Comparison of ENCODE assay signal across 8 cellular contexts in genomic region chr11:118565062-118565461, GRCh38. TPM values are rescaled to one million over a fixed set of nuclear protein-coding genes. Genes with fewer than 3 reads are reported as not detected.
A peak's percentile ranks its signal among the peaks of the same experiment; 100 is the strongest.
DNase-seq lines count a peak whose midpoint lies in the region; ATAC-seq and TF ChIP-seq lines count a peak whose summit lies in the region.

No MANE protein-coding gene starts in this region.

- H3K4me3 Mint-ChIP-seq in GM23338: peak overlapping the region; percentile 59
- peak overlapping the region; percentile 88 for H3K4me3 Mint-ChIP-seq in activated CD8-positive, alpha-beta T cell treated with anti-CD3 and anti-CD28 coated beads for 36 hours

- intact Hi-C loops in activated CD8-positive, alpha-beta T cell treated with anti-CD3 and anti-CD28 coated beads for 36 hours (cut with micrococcal nuclease): loop anchor here (5.0 to 10.0 kb wide), 2 partner anchors 38 to 120 kb away; partner anchors contain the start of gene TTC36
- intact Hi-C loops in left cardiac atrium (cut with DNase I): loop anchor here in 1 of 2 donors (10.0 kb wide), 1 partner anchor 370 kb away; no protein-coding TSS in a partner anchor

- H3F3A ChIP-seq in GM23338 (replicated peaks; ENCODE audit: low read depth) (peaks cover 8% of the 10 kb centered on the region; the same call in 1 of the 2 replicates), smooth muscle cell (ENCODE audit: low read depth) (no peaks in the 10 kb centered on the region)

- H3K27ac ChIP-seq in GM23338 (ENCODE audit: low read depth) (no peak overlapping the region), smooth muscle cell (ENCODE audit: low read depth) (no peak overlapping the region)

- no peaks in the 10 kb centered on the region for H3K36me3 ChIP-seq in GM23338 (ENCODE audit: insufficient read depth)
- no peaks in the 10 kb centered on the region for H3K36me3 ChIP-seq in smooth muscle cell (ENCODE audit: low read depth)

- H3K4me3 ChIP-seq in GM23338 (no peak overlapping the region), smooth muscle cell (no peak overlapping the region)

- 88% methylated on average over 5 of the region's 5 CpGs for WGBS in smooth muscle cell (ENCODE audit: low lambda C conversion rate)

- CTCF ChIA-PET in activated CD8-positive, alpha-beta T cell treated with anti-CD3 and anti-CD28 coated beads for 36 hours (lab: Charles Lee): no interaction called here

- H3K27me3 ChIP-seq in GM23338 (ENCODE audit: insufficient read depth) (no peaks in the 10 kb centered on the region), smooth muscle cell (ENCODE audit: low read depth) (no peaks in the 10 kb centered on the region)

- H3K4me1 Mint-ChIP-seq in GM23338: no peaks in the 10 kb centered on the region; the same call in 2 of the 3 replicates
- peaks cover 21% of the 10 kb centered on the region for H3K4me1 Mint-ChIP-seq in activated CD8-positive, alpha-beta T cell treated with anti-CD3 and anti-CD28 coated beads for 36 hours (ENCODE audit: low read depth)

- H3K9ac ChIP-seq in smooth muscle cell (ENCODE audit: low read depth): peak overlapping the region; percentile 95

- H3K27me3 Mint-ChIP-seq in GM23338 (ENCODE audit: insufficient read depth, low read depth, poor library complexity): peaks cover 3% of the 10 kb centered on the region
- no peaks in the 10 kb centered on the region for H3K27me3 Mint-ChIP-seq in activated CD8-positive, alpha-beta T cell treated with anti-CD3 and anti-CD28 coated beads for 36 hours

- no peaks in the 10 kb centered on the region for H3K9me2 ChIP-seq in GM23338 (ENCODE audit: insufficient read depth)

- H3K4me1 ChIP-seq in GM23338 (ENCODE audit: insufficient read depth) (no peaks in the 10 kb centered on the region), smooth muscle cell (ENCODE audit: low read depth) (no peaks in the 10 kb centered on the region)

- POLR2A ChIA-PET in activated CD8-positive, alpha-beta T cell treated with anti-CD3 and anti-CD28 coated beads for 36 hours (lab: Charles Lee): no interaction called here

- H3K9me3 ChIP-seq in smooth muscle cell (replicated peaks; ENCODE audit: low read depth): no peaks in the 10 kb centered on the region

- H3K79me2 ChIP-seq in GM23338 (replicated peaks; ENCODE audit: insufficient read depth): no peaks in the 10 kb centered on the region
- H3K79me2 ChIP-seq in smooth muscle cell (ENCODE audit: low read depth): no peaks in the 10 kb centered on the region

- H2AFZ ChIP-seq in GM23338 (no peak overlapping the region), smooth muscle cell (ENCODE audit: low read depth) (no peak overlapping the region)

- H3K27ac Mint-ChIP-seq in GM23338: no peak overlapping the region
- peak overlapping the region; percentile 43 for H3K27ac Mint-ChIP-seq in activated CD8-positive, alpha-beta T cell treated with anti-CD3 and anti-CD28 coated beads for 36 hours

- 0 out of 3 replicates have a peak, but pooled peaks cover 2% of the 10 kb centered on the region for H3K36me3 Mint-ChIP-seq in GM23338 (ENCODE audit: low read depth)
- no peaks in the 10 kb centered on the region for H3K36me3 Mint-ChIP-seq in activated CD8-positive, alpha-beta T cell treated with anti-CD3 and anti-CD28 coated beads for 36 hours (ENCODE audit: low read depth)

- no peak overlapping the region for H3K4me2 ChIP-seq in GM23338
- H3K4me2 ChIP-seq in smooth muscle cell: peak overlapping the region; percentile 94

- DNase-seq in GM23338 (ENCODE audit: low spot score) (peak; percentile 6), left cardiac atrium (peak; percentile 54), smooth muscle cell (lab: John Stamatoyannopoulos, UW; ENCODE audit: unreplicated experiment) (no peak), NCI-H2107 treated with DMSO at 0.1 percent for 48 hours (lab: John Stamatoyannopoulos, UW; ENCODE audit: unreplicated experiment) (no peak), glomerular visceral epithelial cell (ENCODE audit: extremely low spot score) (no peak), GF-D8 (lab: John Stamatoyannopoulos, UW) (no peak)
- no peak for DNase-seq in activated CD8-positive, alpha-beta T cell treated with anti-CD3 and anti-CD28 coated beads for 36 hours
- DNase-seq in stimulated activated naive CD4-positive, alpha-beta T cell (lab: John Stamatoyannopoulos, UW): no peak

- no peaks in the 10 kb centered on the region for H3K9me3 Mint-ChIP-seq in GM23338
- H3K9me3 Mint-ChIP-seq in activated CD8-positive, alpha-beta T cell treated with anti-CD3 and anti-CD28 coated beads for 36 hours: no peaks in the 10 kb centered on the region

- no peaks in the 10 kb centered on the region for H4K20me1 ChIP-seq in GM23338 (replicated peaks; ENCODE audit: insufficient read depth)
- no peaks in the 10 kb centered on the region for H4K20me1 ChIP-seq in smooth muscle cell (ENCODE audit: low read depth)

- no peak for TF ChIP-seq CTCF in GM23338 (conservative IDR thresholded peaks at IDR 0.05; ENCODE audit: low read depth in 2 of 2)
- no peak for TF ChIP-seq CTCF in activated CD8-positive, alpha-beta T cell treated with anti-CD3 and anti-CD28 coated beads for 36 hours (IDR thresholded peaks at IDR 0.05)
- TF ChIP-seq CTCF in smooth muscle cell (IDR thresholded peaks at IDR 0.05; ENCODE audit: borderline replicate concordance, insufficient read depth, poor library complexity, severe bottlenecking): no peak

- ATAC-seq in GM23338 (no peak), left cardiac atrium (peak; percentile 53 to 57)
- ATAC-seq in activated CD8-positive, alpha-beta T cell treated with anti-CD3 and anti-CD28 coated beads for 36 hours: no peak

TF ChIP-seq in GM23338, 12 proteins besides CTCF, POLR2A, EP300 and RAD21:
- TF ChIP-seq JUNB (IDR thresholded peaks at IDR 0.05; ENCODE audit: unreplicated experiment) (no peak), POLR2AphosphoS5 (IDR thresholded peaks at IDR 0.05; ENCODE audit: low read depth) (no peak)

RNA-seq across cellular contexts. Expression of gene IFT46, which starts 0.7 kb away (rescaled TPM):
- 11.1 and 12.8 TPM in 2 replicates for total RNA-seq in GM23338 (2014; rRNA removed; shearing (Covaris generic))
- polyA plus RNA-seq in GM23338 (2016; fragmentation: Nextera tagmentation; extraction: Ambion mirVana) (4.3 and 4.6 TPM in 2 replicates), smooth muscle cell (11.9 and 12.8 TPM in 2 replicates)
- 10 to 100 TPM; 14.9 to 16.0 TPM for total RNA-seq in activated CD8-positive, alpha-beta T cell treated with anti-CD3 and anti-CD28 coated beads for 36 hours
- total RNA-seq in left cardiac atrium (10 to 100 TPM; 13.4 to 18.8 TPM), smooth muscle cell (31.6 and 52.3 TPM in 2 replicates)

RNA-seq across cellular contexts. Expression of gene ARCN1, which starts 7.1 kb away (rescaled TPM):
- total RNA-seq in GM23338 (2014; rRNA removed; shearing (Covaris generic)): 106 and 109 TPM in 2 replicates
- 79.9 and 83.3 TPM in 2 replicates for polyA plus RNA-seq in GM23338 (2016; fragmentation: Nextera tagmentation; extraction: Ambion mirVana)
- 100 to 1,000 TPM; 134 to 135 TPM for total RNA-seq in activated CD8-positive, alpha-beta T cell treated with anti-CD3 and anti-CD28 coated beads for 36 hours
- 100 to 1,000 TPM in 1 of 2 donors, 10 to 100 TPM in 1; 98.2 to 129 TPM for total RNA-seq in left cardiac atrium
- 314 and 331 TPM in 2 replicates for total RNA-seq in smooth muscle cell
- polyA plus RNA-seq in smooth muscle cell: 228 and 285 TPM in 2 replicates

RNA-seq across cellular contexts. Expression of gene TMEM25, which starts 34.1 kb away (rescaled TPM):
- total RNA-seq in GM23338 (2014; rRNA removed; shearing (Covaris generic)): 17.7 and 25.4 TPM in 2 replicates
- polyA plus RNA-seq in GM23338 (2016; fragmentation: Nextera tagmentation; extraction: Ambion mirVana) (11.4 and 11.7 TPM in 2 replicates), smooth muscle cell (23.9 and 27.5 TPM in 2 replicates)
- total RNA-seq in activated CD8-positive, alpha-beta T cell treated with anti-CD3 and anti-CD28 coated beads for 36 hours: 10 to 100 TPM in 1 of 2 experiments, 1 to 10 TPM in 1; 9.8 to 15.0 TPM
- total RNA-seq in left cardiac atrium (10 to 100 TPM in 1 of 2 donors, 1 to 10 TPM in 1; 8.8 to 10.1 TPM), smooth muscle cell (21.1 and 48.1 TPM in 2 replicates)

RNA-seq across cellular contexts. Expression of gene TTC36, which starts 37.8 kb away (rescaled TPM):
- total RNA-seq in GM23338 (2014; rRNA removed; shearing (Covaris generic)): 1.0 and 3.5 TPM in 2 replicates
- polyA plus RNA-seq in GM23338 (2016; fragmentation: Nextera tagmentation; extraction: Ambion mirVana) (0.40 TPM in 1 of 2 replicates, not detected in the other), smooth muscle cell (0.31 and 1.5 TPM in 2 replicates)
- total RNA-seq in activated CD8-positive, alpha-beta T cell treated with anti-CD3 and anti-CD28 coated beads for 36 hours: under 1 TPM; 0.36 to 0.43 TPM
- total RNA-seq in left cardiac atrium (1 to 10 TPM in 1 of 2 donors, not detected in 1; 1.2 TPM), smooth muscle cell (4.6 TPM in 1 of 2 replicates, not detected in the other)

RNA-seq across cellular contexts. Expression of gene PHLDB1, which starts 42.4 kb away (rescaled TPM):
- total RNA-seq in GM23338 (2014; rRNA removed; shearing (Covaris generic)): 85.2 and 93.9 TPM in 2 replicates
- polyA plus RNA-seq in GM23338 (2016; fragmentation: Nextera tagmentation; extraction: Ambion mirVana) (45.3 and 46.0 TPM in 2 replicates), smooth muscle cell (86.0 and 103 TPM in 2 replicates)
- 1 to 10 TPM; 3.0 to 5.1 TPM for total RNA-seq in activated CD8-positive, alpha-beta T cell treated with anti-CD3 and anti-CD28 coated beads for 36 hours
- total RNA-seq in left cardiac atrium (100 to 1,000 TPM; 108 to 159 TPM), smooth muscle cell (89.0 and 112 TPM in 2 replicates)

Comparison
In these comparisons a context has a peak if more than half of its experiments do, and no peak if none do; other contexts are left out.
1. ATAC-seq: peak in left cardiac atrium (2 of 2); none in GM23338 (single experiment) and activated CD8-positive, alpha-beta T cell treated with anti-CD3 and anti-CD28 coated beads for 36 hours (single experiment).
2. DNase-seq: peak in GM23338 (single experiment) and left cardiac atrium (single experiment); none in activated CD8-positive, alpha-beta T cell treated with anti-CD3 and anti-CD28 coated beads for 36 hours (single experiment), smooth muscle cell (single experiment), NCI-H2107 treated with DMSO at 0.1 percent for 48 hours (single experiment), stimulated activated naive CD4-positive, alpha-beta T cell (0 of 6), glomerular visceral epithelial cell (single experiment) and GF-D8 (single experiment).